ENCODE assay signal across 8 cellular contexts in the genomic region with DNA sequence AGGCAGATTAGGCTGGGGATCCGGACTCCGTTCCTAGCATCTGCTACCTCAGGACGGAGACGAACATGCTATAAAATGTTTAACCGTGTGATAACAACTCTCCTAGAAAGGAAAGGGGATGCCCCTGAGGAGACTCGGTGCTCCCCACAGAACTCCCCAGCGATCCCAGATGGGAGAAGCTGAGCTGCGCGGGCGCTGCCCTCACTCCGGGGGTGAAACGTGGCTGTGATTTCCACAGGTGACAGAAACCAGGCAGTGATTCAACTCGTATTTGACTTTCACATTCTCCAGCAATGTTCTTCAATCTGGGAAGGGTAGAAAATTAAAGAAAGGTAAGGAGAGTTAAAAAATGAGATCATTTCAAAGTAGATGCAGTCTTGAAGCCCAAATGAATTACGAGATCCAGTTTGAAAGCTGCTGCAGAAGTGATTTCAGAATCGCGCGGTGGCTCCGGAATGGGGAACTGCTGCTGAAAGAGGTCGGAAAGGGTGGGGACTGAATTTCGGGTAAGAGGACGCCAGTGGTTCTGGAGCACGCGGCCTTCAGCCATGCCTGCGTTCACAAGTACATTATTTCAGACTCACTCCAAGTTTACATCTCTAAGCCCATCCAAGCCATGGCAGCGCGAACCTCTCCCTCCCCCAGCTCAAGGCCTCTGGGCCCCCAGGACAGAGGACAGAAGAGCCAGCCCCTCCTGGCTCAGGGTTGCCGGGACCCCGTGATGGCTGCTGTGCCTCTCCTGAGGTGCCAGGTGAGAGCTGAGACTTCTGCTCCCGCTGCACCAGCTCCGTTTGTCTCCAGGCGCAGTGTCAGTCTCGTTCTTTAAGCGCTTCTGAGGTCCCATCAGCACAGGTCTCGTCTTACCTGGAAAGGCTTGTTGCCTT. TPM values are rescaled to one million over a fixed set of nuclear protein-coding genes. Genes with fewer than 3 reads are reported as not detected.
DNase-seq lines count a peak whose midpoint lies in the region; ATAC-seq lines count a peak whose summit lies in the region.

No MANE protein-coding gene starts in this region.

- peaks cover 7% of the 10 kb centered on the region for H3K36me3 Mint-ChIP-seq in activated CD4-positive, alpha-beta T cell treated with anti-CD3 and anti-CD28 coated beads, Interleukin-2, amount 10 ng/mL, durations not matched to agents 24 days and 14 days (ENCODE audit: low read depth)

- H3K9me3 Mint-ChIP-seq in activated CD4-positive, alpha-beta T cell treated with anti-CD3 and anti-CD28 coated beads, Interleukin-2, amount 10 ng/mL, durations not matched to agents 24 days and 14 days: no peaks in the 10 kb centered on the region

- no peaks in the 10 kb centered on the region for H3K27me3 Mint-ChIP-seq in activated CD4-positive, alpha-beta T cell treated with anti-CD3 and anti-CD28 coated beads, Interleukin-2, amount 10 ng/mL, durations not matched to agents 24 days and 14 days

- H2AFZ ChIP-seq in trophoblast cell (ENCODE audit: insufficient read depth, low read length, poor library complexity): no peak overlapping the region

- H3K27me3 ChIP-seq in trophoblast cell (ENCODE audit: insufficient read depth, low read length): no peaks in the 10 kb centered on the region

- H3K14ac ChIP-seq in trophoblast cell (ENCODE audit: low read length): no peak overlapping the region

- no peak for ATAC-seq in HG02973 (IDR thresholded peaks at IDR 0.05; ENCODE audit: unreplicated experiment)

- H4K8ac ChIP-seq in trophoblast cell (ENCODE audit: low read depth, low read length): peak overlapping the region; percentile 81

- intact Hi-C loops in activated CD4-positive, alpha-beta T cell treated with anti-CD3 and anti-CD28 coated beads, Interleukin-2, amount 10 ng/mL, durations not matched to agents 24 days and 14 days (cut with micrococcal nuclease): loop anchor here (5.0 kb wide), 1 partner anchor 41 kb away; a partner anchor contains a TSS

- H3K4me3 ChIP-seq in trophoblast cell (ENCODE audit: low read depth, low read length): no peak overlapping the region

- no peak overlapping the region for H3K23ac ChIP-seq in trophoblast cell (ENCODE audit: low read length)

- no peak overlapping the region for H3K9ac ChIP-seq in trophoblast cell (ENCODE audit: low read length)

- H3K79me1 ChIP-seq in trophoblast cell (ENCODE audit: low read length): no peaks in the 10 kb centered on the region

- H3K18ac ChIP-seq in trophoblast cell (ENCODE audit: low read length): peak overlapping the region; percentile 80

- no peak overlapping the region for H4K12ac ChIP-seq in trophoblast cell (ENCODE audit: low read depth, low read length)

- no peak overlapping the region for H4K91ac ChIP-seq in trophoblast cell (ENCODE audit: low read depth, low read length)

- peaks cover 13 to 15% of the 10 kb centered on the region in 2 experiments for H3K36me3 ChIP-seq in trophoblast cell (ENCODE audit: control insufficient read depth in 1 of 2, insufficient read depth in 2 of 2, low read length in 2 of 2)

- no peak overlapping the region for H3K27ac ChIP-seq in trophoblast cell (ENCODE audit: low read depth, low read length)

- no peak overlapping the region for H3K27ac Mint-ChIP-seq in activated CD4-positive, alpha-beta T cell treated with anti-CD3 and anti-CD28 coated beads, Interleukin-2, amount 10 ng/mL, durations not matched to agents 24 days and 14 days

- H2BK5ac ChIP-seq in trophoblast cell (ENCODE audit: low read depth, low read length, poor library complexity): no peak overlapping the region

- no peak overlapping the region for H2AK5ac ChIP-seq in trophoblast cell (ENCODE audit: low read length)

- no peaks in the 10 kb centered on the region for H3K79me2 ChIP-seq in trophoblast cell (ENCODE audit: control insufficient read depth, insufficient read depth, low read length, poor library complexity)

- H3K4me1 ChIP-seq in trophoblast cell (ENCODE audit: control insufficient read depth in 1 of 2, insufficient read depth in 2 of 2, low read length in 2 of 2): no peaks in the 10 kb centered on the region

- no peak overlapping the region for H3K4ac ChIP-seq in trophoblast cell (ENCODE audit: low read depth, low read length)

- DNase-seq in activated CD4-positive, alpha-beta T cell treated with anti-CD3 and anti-CD28 coated beads, Interleukin-2, amount 10 ng/mL, durations not matched to agents 24 days and 14 days: no peak
- no peak for DNase-seq in activated CD4-positive, alpha-beta T cell treated with anti-CD3 and anti-CD28 coated beads for 1 hour
- peak; percentile 8 for DNase-seq in RKO (ENCODE audit: low spot score)
- DNase-seq in fibroblast of gingiva (ENCODE audit: low read depth): peak; percentile 30
- peak in 1 of 2 donors; percentile 9 for DNase-seq in trophoblast cell
- DNase-seq in stimulated activated CD8-positive, alpha-beta memory T cell treated with anti-CD3 and anti-CD28 coated beads, Interleukin-4, amount 100 ng/mL, for 48 hours: no peak
- no peak for DNase-seq in NCI-H2107 treated with DMSO at 0.1 percent for 48 hours (lab: John Stamatoyannopoulos, UW; ENCODE audit: unreplicated experiment)

- no peak overlapping the region for H2BK12ac ChIP-seq in trophoblast cell (ENCODE audit: low read length)

- H2BK120ac ChIP-seq in trophoblast cell (ENCODE audit: insufficient read depth, low read length, poor library complexity): no peak overlapping the region

- H3K9me3 ChIP-seq in trophoblast cell (ENCODE audit: insufficient read depth, low read depth, low read length): no peaks in the 10 kb centered on the region

- H3K4me1 Mint-ChIP-seq in activated CD4-positive, alpha-beta T cell treated with anti-CD3 and anti-CD28 coated beads, Interleukin-2, amount 10 ng/mL, durations not matched to agents 24 days and 14 days: peaks cover 5% of the 10 kb centered on the region

- H3K4me2 ChIP-seq in trophoblast cell (ENCODE audit: low read length): peak overlapping the region; percentile 65

- H3K4me3 Mint-ChIP-seq in activated CD4-positive, alpha-beta T cell treated with anti-CD3 and anti-CD28 coated beads, Interleukin-2, amount 10 ng/mL, durations not matched to agents 24 days and 14 days: peak overlapping the region; percentile 88

- no CpG with 5 or more reads among the region's 34 CpGs for WGBS in trophoblast cell (ENCODE audit: extremely low coverage, insufficient coverage, insufficient read length)

RNA-seq across cellular contexts. Expression of a gene that starts 39.5 kb away (rescaled TPM):
- 29.3 and 29.8 TPM in 2 replicates for total RNA-seq in activated CD4-positive, alpha-beta T cell treated with anti-CD3 and anti-CD28 coated beads, Interleukin-2, amount 10 ng/mL, durations not matched to agents 24 days and 14 days
- 13.6 and 13.8 TPM in 2 replicates for polyA plus RNA-seq in trophoblast cell (2013)

Comparison
In these comparisons a context has a peak if more than half of its experiments do, and no peak if none do; other contexts are left out.
1. DNase-seq: peak in RKO (single experiment) and fibroblast of gingiva (single experiment); none in activated CD4-positive, alpha-beta T cell treated with anti-CD3 and anti-CD28 coated beads, Interleukin-2, amount 10 ng/mL, durations not matched to agents 24 days and 14 days (single experiment), activated CD4-positive, alpha-beta T cell treated with anti-CD3 and anti-CD28 coated beads for 1 hour (single experiment), stimulated activated CD8-positive, alpha-beta memory T cell treated with anti-CD3 and anti-CD28 coated beads, Interleukin-4, amount 100 ng/mL, for 48 hours (single experiment) and NCI-H2107 treated with DMSO at 0.1 percent for 48 hours (single experiment).